Comparison of ENCODE assay signal across 8 cellular contexts in genomic region chr1:204806943-204807624, GRCh38.
DNase-seq lines count a peak whose midpoint lies in the region; ATAC-seq and TF ChIP-seq lines count a peak whose summit lies in the region.

No MANE protein-coding gene starts in this region.

- H3K4me2 ChIP-seq in BLaER1 = peak overlapping the region; percentile 61

- H3K4me3 ChIP-seq in BLaER1 = peak overlapping the region; percentile 65
- no peak overlapping the region for H3K4me3 ChIP-seq in lower leg skin (ENCODE audit: low read depth, poor library complexity, severe bottlenecking)

- no peaks in the 10 kb centered on the region for H3K36me3 ChIP-seq in BLaER1

- TF ChIP-seq POLR2A in lower leg skin (IDR thresholded peaks at IDR 0.05) = no peak

- no peaks in the 10 kb centered on the region for H4K20me1 ChIP-seq in BLaER1

- no peak overlapping the region for H3K27ac ChIP-seq in BLaER1

- H3K4me1 ChIP-seq in BLaER1 = peaks cover 51% of the 10 kb centered on the region

- WGBS in lower leg skin, 2 donors = 2% methylated on average over 22 of the region's 22 CpGs

- no peaks in the 10 kb centered on the region for H3K9me3 ChIP-seq in BLaER1

- peak in 1 of 3 donors; percentile 89 for TF ChIP-seq CTCF in lower leg skin (IDR thresholded peaks at IDR 0.05)

- intact Hi-C loops in lower leg skin (cut with DNase I; ENCODE audit: low total_unique reads) = loop anchor here (10.0 kb wide), 1 partner anchor 242 kb away; no protein-coding TSS in a partner anchor

- peak overlapping the region; percentile 58; the same call in 1 of the 2 replicates for H3K9ac ChIP-seq in BLaER1

- DNase-seq in NCI-H69 (lab: John Stamatoyannopoulos, UW) (peak; percentile 91), dermis microvascular lymphatic vessel endothelial cell (ENCODE audit: low read depth in 2 of 2) (peak; percentile 52 to 79), lower leg skin (ENCODE audit: low spot score in 2 of 2) (peak; percentile 67 to 94)
- DNase-seq in activated CD4-positive, alpha-beta T cell treated with anti-CD3 and anti-CD28 coated beads, Interleukin-2, amount 50 U/mL, for 4 hours = peak; percentile 76 to 78
- DNase-seq in stimulated activated CD4-positive, alpha-beta T cell treated with anti-CD3 and anti-CD28 coated beads, Interleukin-4, amount 100 ng/mL, for 24 hours = peak; percentile 87

- ATAC-seq in GM19438 (IDR thresholded peaks at IDR 0.05; ENCODE audit: low read depth, unreplicated experiment) = peak; percentile 90
- peak; percentile 69 for ATAC-seq in HG03565 (IDR thresholded peaks at IDR 0.05; ENCODE audit: unreplicated experiment)

- H3K27me3 ChIP-seq in BLaER1 = no peaks in the 10 kb centered on the region
